ENCODE assay signal across 9 cellular contexts in the genomic region with DNA sequence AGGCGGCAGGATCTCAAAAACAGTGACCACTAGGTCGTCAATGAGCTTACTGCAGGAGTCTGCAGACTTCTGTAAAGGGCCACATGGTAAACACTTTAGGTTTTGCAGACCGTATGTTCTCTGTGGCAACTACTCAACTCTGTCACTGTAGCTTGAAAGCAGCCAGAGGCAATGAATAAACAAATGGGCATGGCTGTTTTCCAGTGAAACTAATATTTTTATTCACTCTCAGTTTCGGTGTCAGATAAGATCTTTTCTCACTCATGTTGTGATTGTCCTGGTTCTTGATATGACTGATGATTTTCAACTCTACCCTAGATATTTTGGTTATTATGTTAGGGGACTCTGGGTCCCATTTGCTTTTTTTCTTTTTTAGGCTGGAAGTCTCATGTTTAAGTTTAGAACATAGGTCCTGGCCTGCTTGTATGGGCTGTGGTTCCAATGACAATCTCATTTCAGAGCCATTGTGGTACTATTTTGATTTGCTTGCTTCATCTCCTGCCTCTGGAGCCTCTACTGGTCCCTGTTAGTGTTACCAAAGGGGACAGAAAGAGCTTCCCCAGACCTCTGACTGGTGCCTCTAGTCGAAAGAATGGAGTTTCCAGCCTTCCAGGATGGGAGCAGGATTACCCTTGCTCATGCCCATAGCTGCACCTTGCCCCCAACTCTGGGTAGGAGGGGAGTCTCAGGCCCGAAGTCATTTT.
DNase-seq lines count a peak whose midpoint lies in the region; ATAC-seq lines count a peak whose summit lies in the region.
"Had no signal": no experiment of that assay in that cellular context is flagged by ENCODE, and none has a peak within 500 bp of the region (broad histone marks: within the 10 kb centered on the region; RNA-seq: fewer than 3 reads in every experiment).

No MANE protein-coding gene starts in this region.

- ATAC-seq in activated naive CD4-positive, alpha-beta T cell treated with anti-CD3 and anti-CD28 coated beads, Interleukin-2, amount 50 U/mL, for 72 hours = peak; percentile 55 to 63
- ATAC-seq in HG02623 (IDR thresholded peaks at IDR 0.05; ENCODE audit: unreplicated experiment) = peak; percentile 89
- peak; percentile 94 for ATAC-seq in HG03520 (IDR thresholded peaks at IDR 0.05; ENCODE audit: unreplicated experiment)

- peak overlapping the region in 1 of 2 donors; percentile 98 for H3K27ac Mint-ChIP-seq in activated naive CD4-positive, alpha-beta T cell treated with anti-CD3 and anti-CD28 coated beads, Interleukin-2, amount 50 U/mL, for 72 hours

- no peak for DNase-seq in activated naive CD4-positive, alpha-beta T cell treated with anti-CD3 and anti-CD28 coated beads, Interleukin-2, amount 50 U/mL, for 72 hours (ENCODE audit: low spot score in 2 of 2)
- DNase-seq in activated naive CD4-positive, alpha-beta T cell treated with Interleukin-2 at 50 U/mL for 16 hours = no peak
- DNase-seq in iPS-NIHi7 (ENCODE audit: extremely low spot score) = no peak
- no peak for DNase-seq in LoVo (ENCODE audit: low spot score)
- DNase-seq in superior temporal gyrus (ENCODE audit: extremely low spot score) = no peak
- no peak for DNase-seq in middle frontal gyrus (ENCODE audit: extremely low spot score, low spot score)
- DNase-seq: trophoblast cell had no signal

- no peaks in the 10 kb centered on the region for H3K9me3 Mint-ChIP-seq in activated naive CD4-positive, alpha-beta T cell treated with anti-CD3 and anti-CD28 coated beads, Interleukin-2, amount 50 U/mL, for 72 hours

- peaks cover 0 to 31% of the 10 kb centered on the region in 2 donors for H3K36me3 Mint-ChIP-seq in activated naive CD4-positive, alpha-beta T cell treated with anti-CD3 and anti-CD28 coated beads, Interleukin-2, amount 50 U/mL, for 72 hours
